ENCODE assay signal across 1 cellular context in the genomic region with DNA sequence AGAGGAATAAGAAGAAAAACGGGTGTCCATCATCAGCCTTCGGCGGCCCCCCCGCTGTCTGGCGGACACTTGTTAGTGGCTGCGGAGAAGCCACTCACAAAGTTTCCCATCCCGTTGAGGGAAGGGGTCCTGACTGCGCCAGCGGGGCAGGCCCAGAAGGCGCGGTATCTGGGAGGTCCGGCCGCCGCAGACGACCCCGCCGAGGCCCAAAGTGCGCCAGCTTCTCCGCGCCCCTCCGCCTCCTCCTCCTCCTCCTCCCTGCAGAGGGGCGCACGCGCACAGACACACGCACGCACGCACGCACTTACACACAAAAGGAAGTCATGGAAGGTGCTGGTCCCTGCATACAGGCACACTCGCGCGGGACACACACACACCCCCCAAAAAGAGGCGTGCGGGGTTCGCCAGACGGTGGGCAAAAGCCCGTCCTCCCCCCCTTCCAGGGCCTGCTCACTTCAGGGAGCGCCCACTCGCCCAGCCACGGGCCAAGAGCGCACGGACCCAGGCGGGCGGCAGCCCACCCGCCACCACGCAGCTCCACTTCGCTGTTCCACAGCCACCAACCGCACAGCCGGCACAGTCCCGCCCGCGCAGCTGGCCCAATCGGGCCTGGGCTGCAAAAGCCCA.
A peak's percentile ranks its signal among the peaks of the same experiment; 100 is the strongest.
TF ChIP-seq lines count a peak whose summit lies in the region.

No MANE protein-coding gene starts in this region.

TF ChIP-seq in GM12878, 131 proteins besides CTCF, POLR2A, EP300 and RAD21 (continued from another document and continues in another):
- TF ChIP-seq, protein P1, sequence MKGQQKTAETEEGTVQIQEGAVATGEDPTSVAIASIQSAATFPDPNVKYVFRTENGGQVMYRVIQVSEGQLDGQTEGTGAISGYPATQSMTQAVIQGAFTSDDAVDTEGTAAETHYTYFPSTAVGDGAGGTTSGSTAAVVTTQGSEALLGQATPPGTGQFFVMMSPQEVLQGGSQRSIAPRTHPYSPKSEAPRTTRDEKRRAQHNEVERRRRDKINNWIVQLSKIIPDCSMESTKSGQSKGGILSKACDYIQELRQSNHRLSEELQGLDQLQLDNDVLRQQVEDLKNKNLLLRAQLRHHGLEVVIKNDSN (IDR thresholded peaks at IDR 0.05; ENCODE audit: borderline replicate concordance, extremely low read length, insufficient read depth, low read depth, low read length) = no peak
- TF ChIP-seq, protein P2, sequence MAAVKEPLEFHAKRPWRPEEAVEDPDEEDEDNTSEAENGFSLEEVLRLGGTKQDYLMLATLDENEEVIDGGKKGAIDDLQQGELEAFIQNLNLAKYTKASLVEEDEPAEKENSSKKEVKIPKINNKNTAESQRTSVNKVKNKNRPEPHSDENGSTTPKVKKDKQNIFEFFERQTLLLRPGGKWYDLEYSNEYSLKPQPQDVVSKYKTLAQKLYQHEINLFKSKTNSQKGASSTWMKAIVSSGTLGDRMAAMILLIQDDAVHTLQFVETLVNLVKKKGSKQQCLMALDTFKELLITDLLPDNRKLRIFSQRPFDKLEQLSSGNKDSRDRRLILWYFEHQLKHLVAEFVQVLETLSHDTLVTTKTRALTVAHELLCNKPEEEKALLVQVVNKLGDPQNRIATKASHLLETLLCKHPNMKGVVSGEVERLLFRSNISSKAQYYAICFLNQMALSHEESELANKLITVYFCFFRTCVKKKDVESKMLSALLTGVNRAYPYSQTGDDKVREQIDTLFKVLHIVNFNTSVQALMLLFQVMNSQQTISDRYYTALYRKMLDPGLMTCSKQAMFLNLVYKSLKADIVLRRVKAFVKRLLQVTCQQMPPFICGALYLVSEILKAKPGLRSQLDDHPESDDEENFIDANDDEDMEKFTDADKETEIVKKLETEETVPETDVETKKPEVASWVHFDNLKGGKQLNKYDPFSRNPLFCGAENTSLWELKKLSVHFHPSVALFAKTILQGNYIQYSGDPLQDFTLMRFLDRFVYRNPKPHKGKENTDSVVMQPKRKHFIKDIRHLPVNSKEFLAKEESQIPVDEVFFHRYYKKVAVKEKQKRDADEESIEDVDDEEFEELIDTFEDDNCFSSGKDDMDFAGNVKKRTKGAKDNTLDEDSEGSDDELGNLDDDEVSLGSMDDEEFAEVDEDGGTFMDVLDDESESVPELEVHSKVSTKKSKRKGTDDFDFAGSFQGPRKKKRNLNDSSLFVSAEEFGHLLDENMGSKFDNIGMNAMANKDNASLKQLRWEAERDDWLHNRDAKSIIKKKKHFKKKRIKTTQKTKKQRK (IDR thresholded peaks at IDR 0.05; ENCODE audit: low read depth, low read length) = no peak
- TF ChIP-seq EED (IDR thresholded peaks at IDR 0.05; ENCODE audit: low read depth) = no peak
- no peak for TF ChIP-seq MEF2A (IDR thresholded peaks at IDR 0.05; ENCODE audit: insufficient read depth, low read depth, low read length)
- peak; percentile 90 for TF ChIP-seq GATAD2B (conservative IDR thresholded peaks at IDR 0.05; ENCODE audit: low read depth)
- no peak for TF ChIP-seq PAX5 (IDR thresholded peaks at IDR 0.05; ENCODE audit: borderline replicate concordance, low read depth, low read length)
- TF ChIP-seq RAD51 (IDR thresholded peaks at IDR 0.05) = no peak
- no peak for TF ChIP-seq SMC3 (IDR thresholded peaks at IDR 0.05; ENCODE audit: borderline replicate concordance, low read length)
- TF ChIP-seq, protein P3, sequence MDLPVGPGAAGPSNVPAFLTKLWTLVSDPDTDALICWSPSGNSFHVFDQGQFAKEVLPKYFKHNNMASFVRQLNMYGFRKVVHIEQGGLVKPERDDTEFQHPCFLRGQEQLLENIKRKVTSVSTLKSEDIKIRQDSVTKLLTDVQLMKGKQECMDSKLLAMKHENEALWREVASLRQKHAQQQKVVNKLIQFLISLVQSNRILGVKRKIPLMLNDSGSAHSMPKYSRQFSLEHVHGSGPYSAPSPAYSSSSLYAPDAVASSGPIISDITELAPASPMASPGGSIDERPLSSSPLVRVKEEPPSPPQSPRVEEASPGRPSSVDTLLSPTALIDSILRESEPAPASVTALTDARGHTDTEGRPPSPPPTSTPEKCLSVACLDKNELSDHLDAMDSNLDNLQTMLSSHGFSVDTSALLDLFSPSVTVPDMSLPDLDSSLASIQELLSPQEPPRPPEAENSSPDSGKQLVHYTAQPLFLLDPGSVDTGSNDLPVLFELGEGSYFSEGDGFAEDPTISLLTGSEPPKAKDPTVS (IDR thresholded peaks at IDR 0.05; ENCODE audit: low read depth, low read length) = no peak
- TF ChIP-seq HDGF (IDR thresholded peaks at IDR 0.05) = peak; percentile 88
- no peak for TF ChIP-seq SUZ12 (IDR thresholded peaks at IDR 0.05; ENCODE audit: unreplicated experiment)
- TF ChIP-seq, protein P4, sequence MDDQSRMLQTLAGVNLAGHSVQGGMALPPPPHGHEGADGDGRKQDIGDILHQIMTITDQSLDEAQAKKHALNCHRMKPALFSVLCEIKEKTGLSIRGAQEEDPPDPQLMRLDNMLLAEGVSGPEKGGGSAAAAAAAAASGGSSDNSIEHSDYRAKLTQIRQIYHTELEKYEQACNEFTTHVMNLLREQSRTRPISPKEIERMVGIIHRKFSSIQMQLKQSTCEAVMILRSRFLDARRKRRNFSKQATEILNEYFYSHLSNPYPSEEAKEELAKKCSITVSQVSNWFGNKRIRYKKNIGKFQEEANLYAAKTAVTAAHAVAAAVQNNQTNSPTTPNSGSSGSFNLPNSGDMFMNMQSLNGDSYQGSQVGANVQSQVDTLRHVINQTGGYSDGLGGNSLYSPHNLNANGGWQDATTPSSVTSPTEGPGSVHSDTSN (IDR thresholded peaks at IDR 0.05; ENCODE audit: insufficient replicate concordance, low read depth, low read length) = no peak
- TF ChIP-seq, protein P5, sequence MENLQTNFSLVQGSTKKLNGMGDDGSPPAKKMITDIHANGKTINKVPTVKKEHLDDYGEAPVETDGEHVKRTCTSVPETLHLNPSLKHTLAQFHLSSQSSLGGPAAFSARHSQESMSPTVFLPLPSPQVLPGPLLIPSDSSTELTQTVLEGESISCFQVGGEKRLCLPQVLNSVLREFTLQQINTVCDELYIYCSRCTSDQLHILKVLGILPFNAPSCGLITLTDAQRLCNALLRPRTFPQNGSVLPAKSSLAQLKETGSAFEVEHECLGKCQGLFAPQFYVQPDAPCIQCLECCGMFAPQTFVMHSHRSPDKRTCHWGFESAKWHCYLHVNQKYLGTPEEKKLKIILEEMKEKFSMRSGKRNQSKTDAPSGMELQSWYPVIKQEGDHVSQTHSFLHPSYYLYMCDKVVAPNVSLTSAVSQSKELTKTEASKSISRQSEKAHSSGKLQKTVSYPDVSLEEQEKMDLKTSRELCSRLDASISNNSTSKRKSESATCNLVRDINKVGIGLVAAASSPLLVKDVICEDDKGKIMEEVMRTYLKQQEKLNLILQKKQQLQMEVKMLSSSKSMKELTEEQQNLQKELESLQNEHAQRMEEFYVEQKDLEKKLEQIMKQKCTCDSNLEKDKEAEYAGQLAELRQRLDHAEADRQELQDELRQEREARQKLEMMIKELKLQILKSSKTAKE (IDR thresholded peaks at IDR 0.05; ENCODE audit: low read depth, poor library complexity, severe bottlenecking) = no peak
- TF ChIP-seq SREBF1 (IDR thresholded peaks at IDR 0.05; ENCODE audit: low read length) = no peak
- no peak for TF ChIP-seq STAT3 (IDR thresholded peaks at IDR 0.05; ENCODE audit: low read depth, low read length)
- no peak for TF ChIP-seq SP1 (IDR thresholded peaks at IDR 0.05; ENCODE audit: low read depth, low read length)
- TF ChIP-seq DPF2 (IDR thresholded peaks at IDR 0.05) = peak; percentile 69; the same call in 1 of the 2 replicates
- no peak for TF ChIP-seq KAT2A (conservative IDR thresholded peaks at IDR 0.05; ENCODE audit: control insufficient read depth, low read depth, low read length)
- TF ChIP-seq ATF7 (IDR thresholded peaks at IDR 0.05; ENCODE audit: low read depth) = no peak
- TF ChIP-seq, protein P6, sequence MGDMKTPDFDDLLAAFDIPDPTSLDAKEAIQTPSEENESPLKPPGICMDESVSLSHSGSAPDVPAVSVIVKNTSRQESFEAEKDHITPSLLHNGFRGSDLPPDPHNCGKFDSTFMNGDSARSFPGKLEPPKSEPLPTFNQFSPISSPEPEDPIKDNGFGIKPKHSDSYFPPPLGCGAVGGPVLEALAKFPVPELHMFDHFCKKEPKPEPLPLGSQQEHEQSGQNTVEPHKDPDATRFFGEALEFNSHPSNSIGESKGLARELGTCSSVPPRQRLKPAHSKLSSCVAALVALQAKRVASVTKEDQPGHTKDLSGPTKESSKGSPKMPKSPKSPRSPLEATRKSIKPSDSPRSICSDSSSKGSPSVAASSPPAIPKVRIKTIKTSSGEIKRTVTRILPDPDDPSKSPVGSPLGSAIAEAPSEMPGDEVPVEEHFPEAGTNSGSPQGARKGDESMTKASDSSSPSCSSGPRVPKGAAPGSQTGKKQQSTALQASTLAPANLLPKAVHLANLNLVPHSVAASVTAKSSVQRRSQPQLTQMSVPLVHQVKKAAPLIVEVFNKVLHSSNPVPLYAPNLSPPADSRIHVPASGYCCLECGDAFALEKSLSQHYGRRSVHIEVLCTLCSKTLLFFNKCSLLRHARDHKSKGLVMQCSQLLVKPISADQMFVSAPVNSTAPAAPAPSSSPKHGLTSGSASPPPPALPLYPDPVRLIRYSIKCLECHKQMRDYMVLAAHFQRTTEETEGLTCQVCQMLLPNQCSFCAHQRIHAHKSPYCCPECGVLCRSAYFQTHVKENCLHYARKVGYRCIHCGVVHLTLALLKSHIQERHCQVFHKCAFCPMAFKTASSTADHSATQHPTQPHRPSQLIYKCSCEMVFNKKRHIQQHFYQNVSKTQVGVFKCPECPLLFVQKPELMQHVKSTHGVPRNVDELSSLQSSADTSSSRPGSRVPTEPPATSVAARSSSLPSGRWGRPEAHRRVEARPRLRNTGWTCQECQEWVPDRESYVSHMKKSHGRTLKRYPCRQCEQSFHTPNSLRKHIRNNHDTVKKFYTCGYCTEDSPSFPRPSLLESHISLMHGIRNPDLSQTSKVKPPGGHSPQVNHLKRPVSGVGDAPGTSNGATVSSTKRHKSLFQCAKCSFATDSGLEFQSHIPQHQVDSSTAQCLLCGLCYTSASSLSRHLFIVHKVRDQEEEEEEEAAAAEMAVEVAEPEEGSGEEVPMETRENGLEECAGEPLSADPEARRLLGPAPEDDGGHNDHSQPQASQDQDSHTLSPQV (IDR thresholded peaks at IDR 0.05) = no peak
- no peak for TF ChIP-seq BRCA1 (IDR thresholded peaks at IDR 0.05; ENCODE audit: low read depth, low read length)
- TF ChIP-seq MXI1 (IDR thresholded peaks at IDR 0.05; ENCODE audit: low read depth, low read length) = peak; percentile 67
- TF ChIP-seq SIX5 (IDR thresholded peaks at IDR 0.05; ENCODE audit: low read depth, low read length, severe bottlenecking) = no peak
- TF ChIP-seq, protein P7, sequence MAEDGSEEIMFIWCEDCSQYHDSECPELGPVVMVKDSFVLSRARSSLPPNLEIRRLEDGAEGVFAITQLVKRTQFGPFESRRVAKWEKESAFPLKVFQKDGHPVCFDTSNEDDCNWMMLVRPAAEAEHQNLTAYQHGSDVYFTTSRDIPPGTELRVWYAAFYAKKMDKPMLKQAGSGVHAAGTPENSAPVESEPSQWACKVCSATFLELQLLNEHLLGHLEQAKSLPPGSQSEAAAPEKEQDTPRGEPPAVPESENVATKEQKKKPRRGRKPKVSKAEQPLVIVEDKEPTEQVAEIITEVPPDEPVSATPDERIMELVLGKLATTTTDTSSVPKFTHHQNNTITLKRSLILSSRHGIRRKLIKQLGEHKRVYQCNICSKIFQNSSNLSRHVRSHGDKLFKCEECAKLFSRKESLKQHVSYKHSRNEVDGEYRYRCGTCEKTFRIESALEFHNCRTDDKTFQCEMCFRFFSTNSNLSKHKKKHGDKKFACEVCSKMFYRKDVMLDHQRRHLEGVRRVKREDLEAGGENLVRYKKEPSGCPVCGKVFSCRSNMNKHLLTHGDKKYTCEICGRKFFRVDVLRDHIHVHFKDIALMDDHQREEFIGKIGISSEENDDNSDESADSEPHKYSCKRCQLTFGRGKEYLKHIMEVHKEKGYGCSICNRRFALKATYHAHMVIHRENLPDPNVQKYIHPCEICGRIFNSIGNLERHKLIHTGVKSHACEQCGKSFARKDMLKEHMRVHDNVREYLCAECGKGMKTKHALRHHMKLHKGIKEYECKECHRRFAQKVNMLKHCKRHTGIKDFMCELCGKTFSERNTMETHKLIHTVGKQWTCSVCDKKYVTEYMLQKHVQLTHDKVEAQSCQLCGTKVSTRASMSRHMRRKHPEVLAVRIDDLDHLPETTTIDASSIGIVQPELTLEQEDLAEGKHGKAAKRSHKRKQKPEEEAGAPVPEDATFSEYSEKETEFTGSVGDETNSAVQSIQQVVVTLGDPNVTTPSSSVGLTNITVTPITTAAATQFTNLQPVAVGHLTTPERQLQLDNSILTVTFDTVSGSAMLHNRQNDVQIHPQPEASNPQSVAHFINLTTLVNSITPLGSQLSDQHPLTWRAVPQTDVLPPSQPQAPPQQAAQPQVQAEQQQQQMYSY (CRISPR knock-in tag; IDR thresholded peaks at IDR 0.05) = no peak
- peak; percentile 52 for TF ChIP-seq POLR2AphosphoS5 (IDR thresholded peaks at IDR 0.05; ENCODE audit: low read length)
- TF ChIP-seq RCOR1 (conservative IDR thresholded peaks at IDR 0.05; ENCODE audit: low read depth, low read length) = no peak
- TF ChIP-seq NFXL1 (IDR thresholded peaks at IDR 0.05; ENCODE audit: borderline replicate concordance) = no peak
- TF ChIP-seq SMARCA5 (IDR thresholded peaks at IDR 0.05) = peak; percentile 67; the same call in 1 of the 2 replicates
- TF ChIP-seq HDAC6 (IDR thresholded peaks at IDR 0.05; ENCODE audit: unreplicated experiment) = peak; percentile 33
- TF ChIP-seq, protein P8, sequence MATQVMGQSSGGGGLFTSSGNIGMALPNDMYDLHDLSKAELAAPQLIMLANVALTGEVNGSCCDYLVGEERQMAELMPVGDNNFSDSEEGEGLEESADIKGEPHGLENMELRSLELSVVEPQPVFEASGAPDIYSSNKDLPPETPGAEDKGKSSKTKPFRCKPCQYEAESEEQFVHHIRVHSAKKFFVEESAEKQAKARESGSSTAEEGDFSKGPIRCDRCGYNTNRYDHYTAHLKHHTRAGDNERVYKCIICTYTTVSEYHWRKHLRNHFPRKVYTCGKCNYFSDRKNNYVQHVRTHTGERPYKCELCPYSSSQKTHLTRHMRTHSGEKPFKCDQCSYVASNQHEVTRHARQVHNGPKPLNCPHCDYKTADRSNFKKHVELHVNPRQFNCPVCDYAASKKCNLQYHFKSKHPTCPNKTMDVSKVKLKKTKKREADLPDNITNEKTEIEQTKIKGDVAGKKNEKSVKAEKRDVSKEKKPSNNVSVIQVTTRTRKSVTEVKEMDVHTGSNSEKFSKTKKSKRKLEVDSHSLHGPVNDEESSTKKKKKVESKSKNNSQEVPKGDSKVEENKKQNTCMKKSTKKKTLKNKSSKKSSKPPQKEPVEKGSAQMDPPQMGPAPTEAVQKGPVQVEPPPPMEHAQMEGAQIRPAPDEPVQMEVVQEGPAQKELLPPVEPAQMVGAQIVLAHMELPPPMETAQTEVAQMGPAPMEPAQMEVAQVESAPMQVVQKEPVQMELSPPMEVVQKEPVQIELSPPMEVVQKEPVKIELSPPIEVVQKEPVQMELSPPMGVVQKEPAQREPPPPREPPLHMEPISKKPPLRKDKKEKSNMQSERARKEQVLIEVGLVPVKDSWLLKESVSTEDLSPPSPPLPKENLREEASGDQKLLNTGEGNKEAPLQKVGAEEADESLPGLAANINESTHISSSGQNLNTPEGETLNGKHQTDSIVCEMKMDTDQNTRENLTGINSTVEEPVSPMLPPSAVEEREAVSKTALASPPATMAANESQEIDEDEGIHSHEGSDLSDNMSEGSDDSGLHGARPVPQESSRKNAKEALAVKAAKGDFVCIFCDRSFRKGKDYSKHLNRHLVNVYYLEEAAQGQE (IDR thresholded peaks at IDR 0.05; ENCODE audit: low read depth, low read length) = no peak
- no peak for TF ChIP-seq FOXK2 (IDR thresholded peaks at IDR 0.05)
- peak; percentile 71 for TF ChIP-seq IKZF1 (conservative IDR thresholded peaks at IDR 0.05)
- peak; percentile 92 for TF ChIP-seq BACH1 (IDR thresholded peaks at IDR 0.05; ENCODE audit: borderline replicate concordance)
- TF ChIP-seq CHD2 (IDR thresholded peaks at IDR 0.05; ENCODE audit: borderline replicate concordance, low read depth, low read length) = no peak
- peak in 1 of 2 experiments; percentile 35; a peak in 1 of 3 replicates for TF ChIP-seq EGR1 (IDR thresholded peaks at IDR 0.05; ENCODE audit: borderline replicate concordance in 1 of 2, low read depth in 2 of 2, low read length in 2 of 2)
- TF ChIP-seq CREB1 (IDR thresholded peaks at IDR 0.05; ENCODE audit: low read depth) = no peak; the same call in 1 of the 2 replicates
